ENCODE assay signal across 8 cellular contexts in the genomic region with DNA sequence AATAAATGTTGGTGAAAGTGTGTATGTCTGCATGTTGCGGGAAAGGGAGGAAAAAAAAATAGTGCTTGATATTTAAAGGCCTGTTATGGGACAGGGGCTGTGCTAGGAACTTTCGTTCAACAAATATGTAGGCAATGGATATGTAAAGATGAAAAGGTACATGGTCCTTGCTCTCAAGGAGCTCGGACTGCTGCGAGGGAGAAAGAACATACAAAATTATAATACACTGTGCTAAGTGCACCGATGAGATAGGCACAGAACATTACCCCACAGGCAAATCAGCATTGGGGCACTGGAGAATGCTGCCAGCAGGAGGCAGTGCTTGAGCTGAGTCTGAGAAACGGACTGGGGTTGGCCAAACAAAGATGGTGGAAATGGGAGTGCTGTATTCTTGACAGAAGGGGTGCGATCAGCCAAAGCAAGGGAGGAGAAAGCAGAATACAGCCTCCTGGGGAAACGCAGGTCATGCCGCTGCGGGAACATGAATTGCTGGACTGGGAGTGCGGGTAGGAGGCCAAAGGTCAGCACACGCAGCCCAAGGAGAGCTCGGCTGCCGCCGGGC. TPM values are rescaled to one million over a fixed set of nuclear protein-coding genes. Genes with fewer than 3 reads are reported as not detected.
DNase-seq lines count a peak whose midpoint lies in the region; ATAC-seq and TF ChIP-seq lines count a peak whose summit lies in the region.

No MANE protein-coding gene starts in this region.

- no peaks in the 10 kb centered on the region for H3K9me3 Mint-ChIP-seq in activated naive CD4-positive, alpha-beta T cell treated with anti-CD3 and anti-CD28 coated beads, Interleukin-2, amount 10 ng/mL, durations not matched to agents 7 days and 5 days

- peaks cover 41% of the 10 kb centered on the region for H3K36me3 Mint-ChIP-seq in activated naive CD4-positive, alpha-beta T cell treated with anti-CD3 and anti-CD28 coated beads, Interleukin-2, amount 10 ng/mL, durations not matched to agents 7 days and 5 days

- peak in 1 of 3 donors; percentile 18 for TF ChIP-seq CTCF in omental fat pad (IDR thresholded peaks at IDR 0.05)
- peak; percentile 57 for TF ChIP-seq CTCF in thoracic aorta (IDR thresholded peaks at IDR 0.05)

- peaks cover 42% of the 10 kb centered on the region for H3K4me1 Mint-ChIP-seq in activated naive CD4-positive, alpha-beta T cell treated with anti-CD3 and anti-CD28 coated beads, Interleukin-2, amount 10 ng/mL, durations not matched to agents 7 days and 5 days

- CTCF ChIA-PET in activated naive CD4-positive, alpha-beta T cell treated with anti-CD3 and anti-CD28 coated beads, Interleukin-2, amount 10 ng/mL, durations not matched to agents 7 days and 5 days (lab: Charles Lee): interaction anchor here (0.7 to 3.3 kb wide), 15 partner anchors 11 to 480 kb away, joined by 3 to 20 read pairs (median 4); no protein-coding TSS in a partner anchor

- peak; percentile 79 for DNase-seq in Daoy (ENCODE audit: low read depth)
- peak; percentile 29 for DNase-seq in KG1 (lab: John Stamatoyannopoulos, UW)
- DNase-seq in SJSA1 (ENCODE audit: low read depth in 1 of 2, low spot score in 2 of 2): peak; percentile 68 to 69
- DNase-seq in activated naive CD4-positive, alpha-beta T cell treated with anti-CD3 and anti-CD28 coated beads, Interleukin-2, amount 10 ng/mL, durations not matched to agents 7 days and 5 days: peak; percentile 88
- DNase-seq in glomerular visceral epithelial cell (ENCODE audit: extremely low spot score): peak; percentile 70
- peak; percentile 56 for DNase-seq in omental fat pad (ENCODE audit: low spot score)
- DNase-seq in thoracic aorta (ENCODE audit: low spot score): peak; percentile 44

- peaks cover 40% of the 10 kb centered on the region for H3K36me3 ChIP-seq in SJSA1
- peaks cover 17% of the 10 kb centered on the region for H3K36me3 ChIP-seq in thoracic aorta

- H3K9me3 ChIP-seq in SJSA1 (replicated peaks) (0 out of 2 replicates have a peak, but pooled peaks cover 3% of the 10 kb centered on the region), thoracic aorta (no peaks in the 10 kb centered on the region)

- ATAC-seq in GM21737 (IDR thresholded peaks at IDR 0.05; ENCODE audit: unreplicated experiment) (peak; percentile 52), omental fat pad (ENCODE audit: low FRiP score) (peak; percentile 70), thoracic aorta (ENCODE audit: insufficient number of reproducible peaks, low FRiP score, low read depth) (peak; percentile 70)

- H3K27me3 Mint-ChIP-seq in activated naive CD4-positive, alpha-beta T cell treated with anti-CD3 and anti-CD28 coated beads, Interleukin-2, amount 10 ng/mL, durations not matched to agents 7 days and 5 days: no peaks in the 10 kb centered on the region

- peak overlapping the region; percentile 96 for H3K4me3 Mint-ChIP-seq in activated naive CD4-positive, alpha-beta T cell treated with anti-CD3 and anti-CD28 coated beads, Interleukin-2, amount 10 ng/mL, durations not matched to agents 7 days and 5 days

- H3K4me1 ChIP-seq in SJSA1 (replicated peaks) (peaks cover 13% of the 10 kb centered on the region), thoracic aorta (ENCODE audit: control insufficient read depth in 1 of 2, low read depth in 2 of 2) (peaks cover 17 to 29% of the 10 kb centered on the region in 2 donors)

- peak overlapping the region; percentile 24 for H3K27ac ChIP-seq in SJSA1
- H3K27ac ChIP-seq in thoracic aorta: peak overlapping the region; percentile 69 to 81

- peak overlapping the region; percentile 97 for H3K27ac Mint-ChIP-seq in activated naive CD4-positive, alpha-beta T cell treated with anti-CD3 and anti-CD28 coated beads, Interleukin-2, amount 10 ng/mL, durations not matched to agents 7 days and 5 days

- H3K27me3 ChIP-seq in SJSA1 (replicated peaks) (no peaks in the 10 kb centered on the region), thoracic aorta (replicated peaks; ENCODE audit: insufficient read depth) (no peaks in the 10 kb centered on the region)

- H3K4me3 ChIP-seq in SJSA1 (peak overlapping the region; percentile 90), thoracic aorta (peak overlapping the region; percentile 95)

RNA-seq across cellular contexts. Expression of gene C15orf40, which starts 0.6 kb away (rescaled TPM):
- 14.6 and 22.2 TPM in 2 replicates for total RNA-seq in Daoy (2014; rRNA removed; shearing (Covaris generic))
- 22.7 and 29.0 TPM in 2 replicates for total RNA-seq in SJSA1 (2014; rRNA removed; shearing (Covaris generic))
- 10 to 100 TPM in 2 of 4 donors, 1 to 10 TPM in 2; 8.5 to 13.1 (median 10.3) TPM for total RNA-seq in omental fat pad
- total RNA-seq in thoracic aorta: 10 to 100 TPM; 10.2 to 16.7 TPM

RNA-seq across cellular contexts. Expression of gene RAMAC, which starts 24.8 kb away (rescaled TPM):
- 63.6 and 77.4 TPM in 2 replicates for total RNA-seq in Daoy (2014; rRNA removed; shearing (Covaris generic))
- total RNA-seq in SJSA1 (2014; rRNA removed; shearing (Covaris generic)): 43.3 and 67.3 TPM in 2 replicates
- total RNA-seq in omental fat pad (10 to 100 TPM; 12.3 to 19.9 (median 16.4) TPM), thoracic aorta (10 to 100 TPM; 15.1 to 15.6 TPM)

RNA-seq across cellular contexts. Expression of gene BTBD1, which starts 56.3 kb away (rescaled TPM):
- total RNA-seq in Daoy (2014; rRNA removed; shearing (Covaris generic)): 91.9 and 102 TPM in 2 replicates
- total RNA-seq in SJSA1 (2014; rRNA removed; shearing (Covaris generic)): 100 and 122 TPM in 2 replicates
- 100 to 1,000 TPM in 1 of 4 donors, 10 to 100 TPM in 3; 56.9 to 104 (median 84.7) TPM for total RNA-seq in omental fat pad
- total RNA-seq in thoracic aorta: 10 to 100 TPM; 62.3 to 73.4 TPM

RNA-seq across cellular contexts. Expression of gene HOMER2, which starts 58.3 kb away (rescaled TPM):
- 7.9 and 11.1 TPM in 2 replicates for total RNA-seq in Daoy (2014; rRNA removed; shearing (Covaris generic))
- total RNA-seq in SJSA1 (2014; rRNA removed; shearing (Covaris generic)): 0.41 and 1.2 TPM in 2 replicates
- total RNA-seq in omental fat pad: 1 to 10 TPM; 4.0 to 7.1 (median 4.7) TPM
- total RNA-seq in thoracic aorta: 1 to 10 TPM; 1.8 to 4.9 TPM

Comparison
In these comparisons a context has a peak if more than half of its experiments do, and no peak if none do; other contexts are left out.
1. Peak in every context shown above with its lines: DNase-seq, ATAC-seq, H3K4me3 ChIP-seq and H3K27ac ChIP-seq.
2. DNase-seq: peak in every context shown above with its lines; median percentile 88 in activated naive CD4-positive, alpha-beta T cell treated with anti-CD3 and anti-CD28 coated beads, Interleukin-2, amount 10 ng/mL, durations not matched to agents 7 days and 5 days; 79 in Daoy; 70 in glomerular visceral epithelial cell; 68 in SJSA1; 56 in omental fat pad; 44 in thoracic aorta; 29 in KG1.